16 cellular contexts compared by ENCODE assay signal in genomic region chr2:26541401-26542193, GRCh38.
DNase-seq lines count a peak whose midpoint lies in the region; ATAC-seq lines count a peak whose summit lies in the region.
"Had no signal": no experiment of that assay in that cellular context is flagged by ENCODE, and none has a peak within 500 bp of the region (broad histone marks: within the 10 kb centered on the region; RNA-seq: fewer than 3 reads in every experiment).

No MANE protein-coding gene starts in this region.

- H3K4ac ChIP-seq in mesendoderm (ENCODE audit: low read depth, low read length) = no peak overlapping the region

- H2BK5ac ChIP-seq in mesendoderm (ENCODE audit: low read length) = no peak overlapping the region

- no peak overlapping the region for H2BK15ac ChIP-seq in mesendoderm (replicated peaks; ENCODE audit: low read depth)

- ATAC-seq in HG02623 (IDR thresholded peaks at IDR 0.05; ENCODE audit: unreplicated experiment) (no peak), HG03521 (IDR thresholded peaks at IDR 0.05; ENCODE audit: unreplicated experiment) (no peak), HG03565 (IDR thresholded peaks at IDR 0.05; ENCODE audit: unreplicated experiment) (no peak)

- no peak overlapping the region for H4K5ac ChIP-seq in mesendoderm (ENCODE audit: low read length)

- H3K36me3 ChIP-seq in mesendoderm (ENCODE audit: control insufficient read depth, insufficient read depth, low read length) = no peaks in the 10 kb centered on the region
- H3K36me3 ChIP-seq: right atrium auricular region had no signal

- H3K4me1 ChIP-seq in mesendoderm (ENCODE audit: control insufficient read depth, low read depth, low read length) = no peaks in the 10 kb centered on the region
- H3K4me1 ChIP-seq: right atrium auricular region had no signal

- H3K79me2 ChIP-seq in mesendoderm (ENCODE audit: control insufficient read depth, insufficient read depth, low read length) = no peaks in the 10 kb centered on the region

- no peak overlapping the region for H2BK120ac ChIP-seq in mesendoderm (ENCODE audit: low read depth, low read length)

- H3K18ac ChIP-seq in mesendoderm (ENCODE audit: low read length) = no peak overlapping the region

- peak; percentile 51 for DNase-seq in COR-L47 (lab: John Stamatoyannopoulos, UW)
- peak; percentile 44 for DNase-seq in NCI-H128 (lab: John Stamatoyannopoulos, UW; ENCODE audit: unreplicated experiment)
- DNase-seq in NCI-H345 (lab: John Stamatoyannopoulos, UW) = peak; percentile 85
- DNase-seq in left kidney (ENCODE audit: low read depth, low spot score) = peak; percentile 18
- no peak for DNase-seq in mesendoderm
- DNase-seq: activated CD4-positive, alpha-beta T cell treated with anti-CD3 and anti-CD28 coated beads, Interleukin-2, amount 50 U/mL, for 1 hour; activated T-cell treated with anti-CD3 and anti-CD28 coated beads for 4 hours; CD4-positive, alpha-beta T cell; kidney glomerular epithelial cell; NCI-H1048; NK-92 treated with Interleukin-12 subunit alpha and Interleukin-12 subunit beta, amount 100 ng/mL, for 24 hours; nucleus accumbens had no signal

- H3K27ac ChIP-seq in mesendoderm (ENCODE audit: low read depth, low read length) = no peak overlapping the region
- H3K27ac ChIP-seq: right atrium auricular region had no signal

- no peak overlapping the region for H3K4me2 ChIP-seq in mesendoderm (ENCODE audit: low read length)

- no CpG with 5 or more reads among the region's 6 CpGs for WGBS in mesendoderm (ENCODE audit: extremely low coverage, insufficient coverage, low lambda C conversion rate)

- H3K23ac ChIP-seq in mesendoderm (ENCODE audit: low read length) = no peak overlapping the region

- H2AK5ac ChIP-seq in mesendoderm (ENCODE audit: low read length) = no peak overlapping the region

- H3K79me1 ChIP-seq in mesendoderm (ENCODE audit: low read length) = no peaks in the 10 kb centered on the region

- no peak overlapping the region for H3K9ac ChIP-seq in mesendoderm (ENCODE audit: low read length)

- H3K4me3 ChIP-seq in mesendoderm (ENCODE audit: low read length) = no peak overlapping the region
- H3K4me3 ChIP-seq: right atrium auricular region had no signal

- H4K8ac ChIP-seq in mesendoderm (ENCODE audit: low read depth, low read length) = no peak overlapping the region

- H3K56ac ChIP-seq in mesendoderm (ENCODE audit: low read length) = no peak overlapping the region

- H3K27me3 ChIP-seq in mesendoderm (ENCODE audit: insufficient read depth, low read length, poor library complexity) = no peaks in the 10 kb centered on the region
- H3K27me3 ChIP-seq: right atrium auricular region had no signal
